ENCODE assay signal across 1 cellular context in genomic region chr3:14640157-14640562, GRCh38.
TF ChIP-seq lines count a peak whose summit lies in the region.

No MANE protein-coding gene starts in this region.

TF ChIP-seq in IMR-90, 13 proteins besides CTCF, POLR2A, EP300 and RAD21 (continued from another document):
- no peak for TF ChIP-seq MAZ (IDR thresholded peaks at IDR 0.05; ENCODE audit: borderline replicate concordance, low read depth, low read length)
- no peak for TF ChIP-seq ELK1 (IDR thresholded peaks at IDR 0.05; ENCODE audit: borderline replicate concordance, low read depth, low read length)
- TF ChIP-seq RCOR1 (IDR thresholded peaks at IDR 0.05; ENCODE audit: insufficient replicate concordance, low read length) = no peak
